ENCODE assay signal across 22 cellular contexts in genomic region chr19:19788015-19788414, GRCh38. TPM values are rescaled to one million over a fixed set of nuclear protein-coding genes. Genes with fewer than 3 reads are reported as not detected.
DNase-seq lines count a peak whose midpoint lies in the region; ATAC-seq and TF ChIP-seq lines count a peak whose summit lies in the region.
"Had no signal": no experiment of that assay in that cellular context is flagged by ENCODE, and none has a peak within 500 bp of the region (broad histone marks: within the 10 kb centered on the region; RNA-seq: fewer than 3 reads in every experiment).

No MANE protein-coding gene starts in this region.

- H3K4me1 Mint-ChIP-seq in activated CD8-positive, alpha-beta T cell treated with anti-CD3 and anti-CD28 coated beads for 36 hours (ENCODE audit: low read depth): peaks cover 23% of the 10 kb centered on the region
- H3K4me1 Mint-ChIP-seq in activated CD8-positive, alpha-beta T cell treated with anti-CD3 and anti-CD28 coated beads, Interleukin-2, amount 10 ng/mL, durations not matched to agents 7 days and 5 days (ENCODE audit: low read depth): no peaks in the 10 kb centered on the region
- H3K4me1 Mint-ChIP-seq in stimulated activated naive CD8-positive, alpha-beta T cell treated with anti-CD3 and anti-CD28 coated beads, Interleukin-15, amount 100 ng/mL, for 72 hours: peaks cover 36% of the 10 kb centered on the region
- H3K4me1 Mint-ChIP-seq in activated T-helper 17 cell treated with anti-CD3 and anti-CD28 coated beads, Interleukin-2, amount 50 U/mL, for 72 hours: peaks cover 16% of the 10 kb centered on the region
- peaks cover 12 to 20% (median 13%) of the 10 kb centered on the region in 4 donors for H3K4me1 Mint-ChIP-seq in CD4-positive, alpha-beta memory T cell

- peaks cover 7% of the 10 kb centered on the region for H3K9me3 Mint-ChIP-seq in activated CD8-positive, alpha-beta T cell treated with anti-CD3 and anti-CD28 coated beads for 36 hours
- peaks cover 37% of the 10 kb centered on the region for H3K9me3 Mint-ChIP-seq in activated CD8-positive, alpha-beta T cell treated with anti-CD3 and anti-CD28 coated beads, Interleukin-2, amount 10 ng/mL, durations not matched to agents 7 days and 5 days (ENCODE audit: insufficient read depth)
- peaks cover 16 to 27% of the 10 kb centered on the region in 2 donors for H3K9me3 Mint-ChIP-seq in stimulated activated naive CD8-positive, alpha-beta T cell treated with anti-CD3 and anti-CD28 coated beads, Interleukin-15, amount 100 ng/mL, for 72 hours
- no peaks in the 10 kb centered on the region for H3K9me3 Mint-ChIP-seq in activated T-helper 17 cell treated with anti-CD3 and anti-CD28 coated beads, Interleukin-2, amount 50 U/mL, for 72 hours
- H3K9me3 Mint-ChIP-seq in CD4-positive, alpha-beta memory T cell: peaks cover 0 to 2% (median 0%) of the 10 kb centered on the region in 8 donors

- H3K4me3 ChIP-seq in CD4-positive, alpha-beta memory T cell (ENCODE audit: low read length in 2 of 2): no peak overlapping the region
- H3K4me3 ChIP-seq: BLaER1 treated with 17β-estradiol and CSF1 and Interleukin-3, amounts not matched to agents 10 nM and 100 nM; GM12878 had no signal

- no peaks in the 10 kb centered on the region for H3K4me1 ChIP-seq in CD4-positive, alpha-beta memory T cell (ENCODE audit: insufficient read depth, low read length)
- H3K4me1 ChIP-seq: BLaER1 treated with 17β-estradiol and CSF1 and Interleukin-3, amounts not matched to agents 10 nM and 100 nM had no signal

- H3K9me3 ChIP-seq in CD4-positive, alpha-beta memory T cell (ENCODE audit: control insufficient read depth in 1 of 2, low read length in 2 of 2): peaks cover 0 to 4% of the 10 kb centered on the region in 2 donors

- peaks cover 31% of the 10 kb centered on the region for H3K36me3 ChIP-seq in CD4-positive, alpha-beta memory T cell (ENCODE audit: insufficient read depth, low read length)

- DNase-seq in activated CD8-positive, alpha-beta T cell treated with anti-CD3 and anti-CD28 coated beads for 36 hours: no peak
- DNase-seq in activated CD8-positive, alpha-beta T cell treated with anti-CD3 and anti-CD28 coated beads, Interleukin-2, amount 10 ng/mL, durations not matched to agents 7 days and 5 days: no peak
- DNase-seq in stimulated activated naive CD8-positive, alpha-beta T cell treated with anti-CD3 and anti-CD28 coated beads, Interleukin-15, amount 100 ng/mL, for 72 hours: no peak
- no peak for DNase-seq in stimulated activated naive CD8-positive, alpha-beta T cell treated with anti-CD3 and anti-CD28 coated beads, Interleukin-15, Interleukin-2, amounts not matched to agents 100 U/mL and 50 U/mL, for 24 hours
- DNase-seq in glomerular visceral epithelial cell (ENCODE audit: extremely low spot score): no peak
- no peak for DNase-seq in CD4-positive, alpha-beta memory T cell
- DNase-seq: CD4-positive, CD25-positive, alpha-beta regulatory T cell; DMS153; DMS79; EL; GOT3; H7; HFFc6; IMR-90 had no signal

- intact Hi-C loops in activated CD8-positive, alpha-beta T cell treated with anti-CD3 and anti-CD28 coated beads for 36 hours (cut with micrococcal nuclease): no loop called here
- intact Hi-C loops in CD4-positive, alpha-beta memory T cell (cut with micrococcal nuclease): no loop called here

- peaks cover 72% of the 10 kb centered on the region for H3K36me3 Mint-ChIP-seq in activated CD8-positive, alpha-beta T cell treated with anti-CD3 and anti-CD28 coated beads for 36 hours (ENCODE audit: low read depth)
- peaks cover 81% of the 10 kb centered on the region for H3K36me3 Mint-ChIP-seq in activated CD8-positive, alpha-beta T cell treated with anti-CD3 and anti-CD28 coated beads, Interleukin-2, amount 10 ng/mL, durations not matched to agents 7 days and 5 days (ENCODE audit: low read depth)
- H3K36me3 Mint-ChIP-seq in activated T-helper 17 cell treated with anti-CD3 and anti-CD28 coated beads, Interleukin-2, amount 50 U/mL, for 72 hours (ENCODE audit: low read depth): peaks cover 90% of the 10 kb centered on the region
- peaks cover 55 to 57% of the 10 kb centered on the region in 2 donors for H3K36me3 Mint-ChIP-seq in CD4-positive, alpha-beta memory T cell

- no peaks in the 10 kb centered on the region for H3K27me3 ChIP-seq in CD4-positive, alpha-beta memory T cell (ENCODE audit: insufficient read depth, low read length)
- H3K27me3 ChIP-seq: BLaER1 treated with 17β-estradiol and CSF1 and Interleukin-3, amounts not matched to agents 10 nM and 100 nM had no signal

- no peak overlapping the region for H3K4me3 Mint-ChIP-seq in activated CD8-positive, alpha-beta T cell treated with anti-CD3 and anti-CD28 coated beads for 36 hours
- H3K4me3 Mint-ChIP-seq in activated CD8-positive, alpha-beta T cell treated with anti-CD3 and anti-CD28 coated beads, Interleukin-2, amount 10 ng/mL, durations not matched to agents 7 days and 5 days: no peak overlapping the region
- no peak overlapping the region for H3K4me3 Mint-ChIP-seq in stimulated activated naive CD8-positive, alpha-beta T cell treated with anti-CD3 and anti-CD28 coated beads, Interleukin-15, amount 100 ng/mL, for 72 hours
- H3K4me3 Mint-ChIP-seq in activated T-helper 17 cell treated with anti-CD3 and anti-CD28 coated beads, Interleukin-2, amount 50 U/mL, for 72 hours: no peak overlapping the region
- no peak overlapping the region for H3K4me3 Mint-ChIP-seq in CD4-positive, alpha-beta memory T cell
- H3K4me3 Mint-ChIP-seq: B cell, HFFc6 had no signal

- ATAC-seq in activated CD8-positive, alpha-beta T cell treated with anti-CD3 and anti-CD28 coated beads for 36 hours: peak; percentile 55
- no peak for ATAC-seq in activated CD8-positive, alpha-beta T cell treated with anti-CD3 and anti-CD28 coated beads, Interleukin-2, amount 10 ng/mL, durations not matched to agents 7 days and 5 days
- ATAC-seq in stimulated activated naive CD8-positive, alpha-beta T cell treated with anti-CD3 and anti-CD28 coated beads, Interleukin-15, amount 100 ng/mL, for 72 hours: peak; percentile 52
- no peak for ATAC-seq in stimulated activated naive CD8-positive, alpha-beta T cell treated with anti-CD3 and anti-CD28 coated beads, Interleukin-15, Interleukin-2, amounts not matched to agents 100 U/mL and 50 U/mL, for 24 hours
- peak; percentile 12 for ATAC-seq in activated T-helper 17 cell treated with anti-CD3 and anti-CD28 coated beads, Interleukin-2, amount 50 U/mL, for 72 hours (replicated peaks)
- ATAC-seq: GM12878, HCT116 had no signal

- H3K27ac Mint-ChIP-seq in activated CD8-positive, alpha-beta T cell treated with anti-CD3 and anti-CD28 coated beads for 36 hours: peak overlapping the region; percentile 36
- no peak overlapping the region for H3K27ac Mint-ChIP-seq in activated CD8-positive, alpha-beta T cell treated with anti-CD3 and anti-CD28 coated beads, Interleukin-2, amount 10 ng/mL, durations not matched to agents 7 days and 5 days
- H3K27ac Mint-ChIP-seq in stimulated activated naive CD8-positive, alpha-beta T cell treated with anti-CD3 and anti-CD28 coated beads, Interleukin-15, amount 100 ng/mL, for 72 hours: no peak overlapping the region
- H3K27ac Mint-ChIP-seq in activated T-helper 17 cell treated with anti-CD3 and anti-CD28 coated beads, Interleukin-2, amount 50 U/mL, for 72 hours: no peak overlapping the region
- H3K27ac Mint-ChIP-seq in CD4-positive, alpha-beta memory T cell: peak overlapping the region in 1 of 7 donors; percentile 48
- H3K27ac Mint-ChIP-seq: B cell; CD4-positive, CD25-positive, alpha-beta regulatory T cell; HFFc6 had no signal

- TF ChIP-seq CTCF in activated CD8-positive, alpha-beta T cell treated with anti-CD3 and anti-CD28 coated beads for 36 hours (IDR thresholded peaks at IDR 0.05): no peak

- POLR2A ChIA-PET in activated CD8-positive, alpha-beta T cell treated with anti-CD3 and anti-CD28 coated beads for 36 hours (lab: Charles Lee): interaction anchor here (0.8 to 2.1 kb wide), 4 partner anchors 11 to 34 kb away, joined by 3 to 7 read pairs (median 3); partner anchors contain the start of gene ZNF506
- POLR2A ChIA-PET in activated CD8-positive, alpha-beta T cell treated with anti-CD3 and anti-CD28 coated beads, Interleukin-2, amount 10 ng/mL, durations not matched to agents 7 days and 5 days (lab: Charles Lee): interaction anchor here (1.1 kb wide), 1 partner anchor 12 kb away, joined by 5 read pairs; no protein-coding TSS in a partner anchor
- POLR2A ChIA-PET in CD4-positive, alpha-beta memory T cell (lab: Charles Lee; ENCODE audit: partially characterized antibody): interaction anchor here (1.3 to 2.3 kb wide), 2 partner anchors 12 kb away, joined by 6 to 15 read pairs; no protein-coding TSS in a partner anchor

- H3K27ac ChIP-seq in CD4-positive, alpha-beta memory T cell (ENCODE audit: low read depth, low read length): no peak overlapping the region
- H3K27ac ChIP-seq: BLaER1 treated with 17β-estradiol and CSF1 and Interleukin-3, amounts not matched to agents 10 nM and 100 nM; HL-60 had no signal

- CTCF ChIA-PET in activated CD8-positive, alpha-beta T cell treated with anti-CD3 and anti-CD28 coated beads for 36 hours (lab: Charles Lee): interaction anchor here (1.5 kb wide), 1 partner anchor 12 kb away, joined by 4 read pairs; no protein-coding TSS in a partner anchor
- CTCF ChIA-PET in activated CD8-positive, alpha-beta T cell treated with anti-CD3 and anti-CD28 coated beads, Interleukin-2, amount 10 ng/mL, durations not matched to agents 7 days and 5 days (lab: Charles Lee): interaction anchor here (1.3 kb wide), 1 partner anchor 256 kb away, joined by 3 read pairs; no protein-coding TSS in a partner anchor
- CTCF ChIA-PET in CD4-positive, alpha-beta memory T cell (lab: Charles Lee; ENCODE audit: partially characterized antibody): interaction anchor here (0.6 kb wide), 1 partner anchor 21 kb away, joined by 3 read pairs; no protein-coding TSS in a partner anchor

- H3K27me3 Mint-ChIP-seq in activated CD8-positive, alpha-beta T cell treated with anti-CD3 and anti-CD28 coated beads for 36 hours: no peaks in the 10 kb centered on the region
- H3K27me3 Mint-ChIP-seq in activated CD8-positive, alpha-beta T cell treated with anti-CD3 and anti-CD28 coated beads, Interleukin-2, amount 10 ng/mL, durations not matched to agents 7 days and 5 days (ENCODE audit: low read depth): no peaks in the 10 kb centered on the region
- H3K27me3 Mint-ChIP-seq in stimulated activated naive CD8-positive, alpha-beta T cell treated with anti-CD3 and anti-CD28 coated beads, Interleukin-15, amount 100 ng/mL, for 72 hours: no peaks in the 10 kb centered on the region
- H3K27me3 Mint-ChIP-seq in activated T-helper 17 cell treated with anti-CD3 and anti-CD28 coated beads, Interleukin-2, amount 50 U/mL, for 72 hours: no peaks in the 10 kb centered on the region
- no peaks in the 10 kb centered on the region for H3K27me3 Mint-ChIP-seq in CD4-positive, alpha-beta memory T cell
- H3K27me3 Mint-ChIP-seq: B cell; CD4-positive, CD25-positive, alpha-beta regulatory T cell had no signal

RNA-seq across cellular contexts. Expression of gene ZNF506, which starts 33.5 kb away (rescaled TPM):
- 10 to 100 TPM; 45.5 to 48.7 TPM for total RNA-seq in activated CD8-positive, alpha-beta T cell treated with anti-CD3 and anti-CD28 coated beads for 36 hours
- total RNA-seq in activated CD8-positive, alpha-beta T cell treated with anti-CD3 and anti-CD28 coated beads, Interleukin-2, amount 10 ng/mL, durations not matched to agents 7 days and 5 days: 10 to 100 TPM; 22.4 to 25.1 TPM
- total RNA-seq in activated T-helper 17 cell treated with anti-CD3 and anti-CD28 coated beads, Interleukin-2, amount 50 U/mL, for 72 hours: 10 to 100 TPM; 16.1 to 58.1 TPM
- total RNA-seq in CD4-positive, alpha-beta memory T cell: 10 to 100 TPM; 76.4 to 80.5 TPM
- 10 to 100 TPM in 1 of 2 donors, 1 to 10 TPM in 1; 9.6 to 29.2 TPM for polyA plus RNA-seq in CD4-positive, alpha-beta memory T cell
- total RNA-seq: A172, G401 had no signal

RNA-seq across cellular contexts. Expression of gene ZNF14, which starts 55.1 kb away (rescaled TPM):
- 1 to 10 TPM; 8.6 to 9.3 TPM for total RNA-seq in activated CD8-positive, alpha-beta T cell treated with anti-CD3 and anti-CD28 coated beads for 36 hours
- 1 to 10 TPM; 6.9 TPM for total RNA-seq in activated CD8-positive, alpha-beta T cell treated with anti-CD3 and anti-CD28 coated beads, Interleukin-2, amount 10 ng/mL, durations not matched to agents 7 days and 5 days
- 10 to 100 TPM in 1 of 2 donors, 1 to 10 TPM in 1; 4.7 to 10.9 TPM for total RNA-seq in activated T-helper 17 cell treated with anti-CD3 and anti-CD28 coated beads, Interleukin-2, amount 50 U/mL, for 72 hours
- 10 to 100 TPM; 31.2 to 32.2 TPM for total RNA-seq in CD4-positive, alpha-beta memory T cell
- polyA plus RNA-seq in CD4-positive, alpha-beta memory T cell: 10 to 100 TPM; 13.9 to 22.7 TPM

Comparison
In these comparisons a context has a peak if more than half of its experiments do, and no peak if none do; other contexts are left out.
1. ATAC-seq: peak in activated CD8-positive, alpha-beta T cell treated with anti-CD3 and anti-CD28 coated beads for 36 hours (single experiment), stimulated activated naive CD8-positive, alpha-beta T cell treated with anti-CD3 and anti-CD28 coated beads, Interleukin-15, amount 100 ng/mL, for 72 hours (single experiment) and activated T-helper 17 cell treated with anti-CD3 and anti-CD28 coated beads, Interleukin-2, amount 50 U/mL, for 72 hours (single experiment); none in activated CD8-positive, alpha-beta T cell treated with anti-CD3 and anti-CD28 coated beads, Interleukin-2, amount 10 ng/mL, durations not matched to agents 7 days and 5 days (single experiment) and stimulated activated naive CD8-positive, alpha-beta T cell treated with anti-CD3 and anti-CD28 coated beads, Interleukin-15, Interleukin-2, amounts not matched to agents 100 U/mL and 50 U/mL, for 24 hours (single experiment).